ENCODE assay signal across 9 cellular contexts in genomic region chr22:42299586-42300285, GRCh38. TPM values are rescaled to one million over a fixed set of nuclear protein-coding genes. Genes with fewer than 3 reads are reported as not detected.
DNase-seq lines count a peak whose midpoint lies in the region; ATAC-seq, FAIRE-seq and TF ChIP-seq lines count a peak whose summit lies in the region.
"Had no signal": no experiment of that assay in that cellular context is flagged by ENCODE, and none has a peak within 500 bp of the region (broad histone marks: within the 10 kb centered on the region; RNA-seq: fewer than 3 reads in every experiment).

No MANE protein-coding gene starts in this region.

- no peak overlapping the region for H3K4me3 ChIP-seq in testis
- H3K4me3 ChIP-seq: tibial artery had no signal

- H3K9me3 ChIP-seq in testis, result no peaks in the 10 kb centered on the region
- H3K9me3 ChIP-seq: tibial artery had no signal

- FAIRE-seq in RCC 7860 (lab: Jason Lieb, UNC), result no peak

- H3K27ac ChIP-seq in testis, result no peak overlapping the region
- H3K27ac ChIP-seq: tibial artery had no signal

- POLR2A ChIA-PET in activated CD8-positive, alpha-beta T cell treated with anti-CD3 and anti-CD28 coated beads, Interleukin-2, amount 10 ng/mL, durations not matched to agents 7 days and 5 days (lab: Charles Lee), result no interaction called here

- H3K4me1 ChIP-seq in testis, result peaks cover 13% of the 10 kb centered on the region

- no peaks in the 10 kb centered on the region for H3K27me3 ChIP-seq in testis

- intact Hi-C loops in testis (cut with DNase I; ENCODE audit: low total_unique reads), result no loop called here

- ATAC-seq in activated CD8-positive, alpha-beta T cell treated with anti-CD3 and anti-CD28 coated beads, Interleukin-2, amount 10 ng/mL, durations not matched to agents 7 days and 5 days, result peak; percentile 8

- peak overlapping the region; percentile 66 for H3K4me3 Mint-ChIP-seq in activated CD8-positive, alpha-beta T cell treated with anti-CD3 and anti-CD28 coated beads, Interleukin-2, amount 10 ng/mL, durations not matched to agents 7 days and 5 days

- CTCF ChIA-PET in activated CD8-positive, alpha-beta T cell treated with anti-CD3 and anti-CD28 coated beads, Interleukin-2, amount 10 ng/mL, durations not matched to agents 7 days and 5 days (lab: Charles Lee), result no interaction called here

- TF ChIP-seq POLR2A in testis (IDR thresholded peaks at IDR 0.05), result no peak

- 24 to 37% methylated on average over 15 to 19 of the region's 19 CpGs for WGBS in testis, 2 donors

- H3K27ac Mint-ChIP-seq in activated CD8-positive, alpha-beta T cell treated with anti-CD3 and anti-CD28 coated beads, Interleukin-2, amount 10 ng/mL, durations not matched to agents 7 days and 5 days, result peak overlapping the region; percentile 85

- DNase-seq in SIG-M5 treated with dmso at 0.1 percent for 504 hours (lab: John Stamatoyannopoulos, UW; ENCODE audit: unreplicated experiment) (peak; percentile 56), SIG-M5 (lab: John Stamatoyannopoulos, UW) (no peak), iPS-NIHi7 (ENCODE audit: extremely low spot score) (peak; percentile 62), testis (peak; percentile 21), NCI-H1436 treated with DMSO at 0.1 percent for 48 hours (lab: John Stamatoyannopoulos, UW) (no peak), DMS114 treated with DMSO at 0.1 percent for 48 hours (lab: John Stamatoyannopoulos, UW; ENCODE audit: unreplicated experiment) (no peak), RCC 7860 (ENCODE audit: low spot score) (no peak)
- peak; percentile 71 for DNase-seq in activated CD8-positive, alpha-beta T cell treated with anti-CD3 and anti-CD28 coated beads, Interleukin-2, amount 10 ng/mL, durations not matched to agents 7 days and 5 days

- H3K27me3 Mint-ChIP-seq in activated CD8-positive, alpha-beta T cell treated with anti-CD3 and anti-CD28 coated beads, Interleukin-2, amount 10 ng/mL, durations not matched to agents 7 days and 5 days (ENCODE audit: low read depth), result peaks cover 6% of the 10 kb centered on the region

- H3K36me3 ChIP-seq in testis (ENCODE audit: low read depth, missing control alignments), result no peaks in the 10 kb centered on the region
- H3K36me3 ChIP-seq: tibial artery had no signal

- no peaks in the 10 kb centered on the region for H3K36me3 Mint-ChIP-seq in activated CD8-positive, alpha-beta T cell treated with anti-CD3 and anti-CD28 coated beads, Interleukin-2, amount 10 ng/mL, durations not matched to agents 7 days and 5 days (ENCODE audit: low read depth)

- peaks cover 59% of the 10 kb centered on the region for H3K4me1 Mint-ChIP-seq in activated CD8-positive, alpha-beta T cell treated with anti-CD3 and anti-CD28 coated beads, Interleukin-2, amount 10 ng/mL, durations not matched to agents 7 days and 5 days (ENCODE audit: low read depth)

- no peak for TF ChIP-seq CTCF in testis (IDR thresholded peaks at IDR 0.05)

- no peaks in the 10 kb centered on the region for H3K9me3 Mint-ChIP-seq in activated CD8-positive, alpha-beta T cell treated with anti-CD3 and anti-CD28 coated beads, Interleukin-2, amount 10 ng/mL, durations not matched to agents 7 days and 5 days (ENCODE audit: insufficient read depth)

RNA-seq across cellular contexts. Expression of gene TCF20, which starts 29.3 kb away (rescaled TPM):
- 10 to 100 TPM; 75.9 to 80.5 TPM for total RNA-seq in activated CD8-positive, alpha-beta T cell treated with anti-CD3 and anti-CD28 coated beads, Interleukin-2, amount 10 ng/mL, durations not matched to agents 7 days and 5 days
- 10 to 100 TPM; 40.5 to 44.8 TPM for total RNA-seq in testis
- 41.6 TPM for polyA plus RNA-seq in testis (ENCODE audit: insufficient read depth, low read depth, low replicate concordance)

Comparison
In these comparisons a context has a peak if more than half of its experiments do, and no peak if none do; other contexts are left out.
1. DNase-seq: peak in SIG-M5 treated with dmso at 0.1 percent for 504 hours (single experiment), activated CD8-positive, alpha-beta T cell treated with anti-CD3 and anti-CD28 coated beads, Interleukin-2, amount 10 ng/mL, durations not matched to agents 7 days and 5 days (single experiment), iPS-NIHi7 (single experiment) and testis (single experiment); none in SIG-M5 (single experiment), NCI-H1436 treated with DMSO at 0.1 percent for 48 hours (single experiment), DMS114 treated with DMSO at 0.1 percent for 48 hours (single experiment) and RCC 7860 (single experiment).